ENCODE assay signal across 12 cellular contexts in the genomic region with DNA sequence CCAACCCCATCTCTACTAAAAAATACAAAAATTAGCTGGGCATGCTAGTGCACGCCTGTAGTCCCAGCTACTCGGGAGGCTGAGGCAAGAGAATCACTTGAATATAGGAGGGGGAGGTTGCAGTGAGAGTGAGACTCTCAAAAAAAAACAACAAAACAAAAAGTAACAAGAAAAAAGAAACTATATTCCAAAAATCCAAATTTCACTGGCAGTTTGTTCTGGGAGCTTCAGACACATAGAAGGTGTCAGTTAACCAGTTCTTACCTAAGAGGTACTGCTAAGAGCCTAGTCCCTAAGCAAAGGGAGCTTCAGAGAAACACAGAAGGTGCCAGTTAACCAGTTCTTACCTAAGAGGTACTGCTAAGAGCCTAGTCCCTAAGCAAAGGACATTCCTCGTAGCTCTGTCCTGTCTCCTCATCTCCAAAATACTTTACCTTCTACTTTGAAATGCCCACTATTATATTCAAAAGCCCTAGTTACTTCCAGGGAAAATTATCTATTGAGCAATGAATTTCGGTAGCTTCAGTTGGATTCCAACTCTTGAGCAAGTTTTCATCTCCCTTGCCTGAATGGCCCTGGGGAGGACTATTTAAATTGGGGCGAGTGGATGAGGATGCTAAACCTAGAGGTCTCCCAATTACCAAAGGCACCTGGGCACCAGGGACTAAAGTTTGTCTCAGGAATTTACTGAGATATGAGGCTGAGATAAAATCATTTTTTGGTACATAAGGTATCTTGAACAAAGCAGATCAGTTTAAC. TPM values are rescaled to one million over a fixed set of nuclear protein-coding genes. Genes with fewer than 3 reads are reported as not detected.
DNase-seq lines count a peak whose midpoint lies in the region; ATAC-seq and TF ChIP-seq lines count a peak whose summit lies in the region.
"Had no signal": no experiment of that assay in that cellular context is flagged by ENCODE, and none has a peak within 500 bp of the region (broad histone marks: within the 10 kb centered on the region; RNA-seq: fewer than 3 reads in every experiment).

No MANE protein-coding gene starts in this region.

- peak overlapping the region; percentile 82 for H3K4me3 Mint-ChIP-seq in activated CD4-positive, alpha-beta T cell treated with anti-CD3 and anti-CD28 coated beads for 36 hours

- H3K27ac Mint-ChIP-seq in activated CD4-positive, alpha-beta T cell treated with anti-CD3 and anti-CD28 coated beads for 36 hours = peak overlapping the region; percentile 69

- no peak for TF ChIP-seq CTCF in RWPE1 (conservative IDR thresholded peaks at IDR 0.05; ENCODE audit: low read depth)
- no peak for TF ChIP-seq CTCF in dorsolateral prefrontal cortex (IDR thresholded peaks at IDR 0.05 in 54 of 56, conservative IDR thresholded peaks at IDR 0.05 in 2 of 56; ENCODE audit: low read depth in 1 of 56, partially characterized antibody in 56 of 56)
- no peak for TF ChIP-seq CTCF in prostate gland (IDR thresholded peaks at IDR 0.05)

- CTCF ChIA-PET in activated CD4-positive, alpha-beta T cell treated with anti-CD3 and anti-CD28 coated beads for 36 hours (lab: Charles Lee) = interaction anchor here (0.6 kb wide), 1 partner anchor 61 kb away, joined by 4 read pairs; a partner anchor contains a TSS
- CTCF ChIA-PET in RWPE1 (lab: Yijun Ruan, JAX) = no interaction called here

- POLR2A ChIA-PET in activated CD4-positive, alpha-beta T cell treated with anti-CD3 and anti-CD28 coated beads for 36 hours (lab: Charles Lee) = interaction anchor here (0.5 to 7.0 kb wide), 7 partner anchors 20 to 108 kb away, joined by 4 to 542 read pairs (median 5); a partner anchor contains a TSS
- POLR2A ChIA-PET in RWPE1 (lab: Yijun Ruan, JAX; ENCODE audit: low non-redundant PET) = interaction anchor here (0.9 to 1.1 kb wide), 2 partner anchors 29 to 30 kb away, joined by 4 to 10 read pairs; a partner anchor contains a TSS

- peaks cover 45% of the 10 kb centered on the region for H3K4me1 Mint-ChIP-seq in activated CD4-positive, alpha-beta T cell treated with anti-CD3 and anti-CD28 coated beads for 36 hours

- ATAC-seq in activated CD4-positive, alpha-beta T cell treated with anti-CD3 and anti-CD28 coated beads for 36 hours = no peak
- ATAC-seq in Right ventricle myocardium inferior (no peak), HG02884 (IDR thresholded peaks at IDR 0.05; ENCODE audit: unreplicated experiment) (no peak), HG03432 (IDR thresholded peaks at IDR 0.05; ENCODE audit: unreplicated experiment) (no peak)
- ATAC-seq: sciatic nerve had no signal

- no peak for DNase-seq in activated CD4-positive, alpha-beta T cell treated with anti-CD3 and anti-CD28 coated beads for 36 hours
- DNase-seq in activated CD4-positive, alpha-beta T cell treated with anti-CD3 and anti-CD28 coated beads for 4 hours = no peak
- no peak for DNase-seq in RWPE1 (ENCODE audit: low spot score)
- no peak for DNase-seq in dorsolateral prefrontal cortex
- DNase-seq in prostate gland (ENCODE audit: low spot score) = no peak
- no peak for DNase-seq in Right ventricle myocardium inferior (ENCODE audit: missing footprints)
- DNase-seq: foreskin melanocyte, Right ventricle myocardium superior had no signal

- no peaks in the 10 kb centered on the region for H3K36me3 ChIP-seq in prostate gland

- peaks cover 40% of the 10 kb centered on the region for H3K36me3 Mint-ChIP-seq in activated CD4-positive, alpha-beta T cell treated with anti-CD3 and anti-CD28 coated beads for 36 hours (ENCODE audit: low read depth)

- no peaks in the 10 kb centered on the region for H3K9me3 Mint-ChIP-seq in activated CD4-positive, alpha-beta T cell treated with anti-CD3 and anti-CD28 coated beads for 36 hours (ENCODE audit: low read depth)

- intact Hi-C loops in activated CD4-positive, alpha-beta T cell treated with anti-CD3 and anti-CD28 coated beads for 36 hours (cut with DNase I, micrococcal nuclease) = loop anchor here in 1 of 2 experiments (2.0 kb wide), 1 partner anchor 19 kb away; no protein-coding TSS in a partner anchor
- intact Hi-C loops in dorsolateral prefrontal cortex (cut with DNase I) (no loop called here), prostate gland (cut with DNase I) (no loop called here), Right ventricle myocardium inferior (cut with DNase I) (no loop called here)

- peak overlapping the region; percentile 58 for H3K27ac ChIP-seq in RWPE1
- peak overlapping the region in 14 of 59 donors; percentile 1 to 99 (median 18) for H3K27ac ChIP-seq in dorsolateral prefrontal cortex
- peak overlapping the region; percentile 0 to 95 for H3K27ac ChIP-seq in prostate gland

- WGBS in prostate gland = 76% methylated on average over 5 of the region's 5 CpGs

- peak overlapping the region in 54 of 59 donors; percentile 2 to 99 (median 92) for H3K4me3 ChIP-seq in dorsolateral prefrontal cortex
- peak overlapping the region; percentile 81 to 85 for H3K4me3 ChIP-seq in prostate gland
- H3K4me3 ChIP-seq: lung had no signal

- H3K27me3 Mint-ChIP-seq in activated CD4-positive, alpha-beta T cell treated with anti-CD3 and anti-CD28 coated beads for 36 hours = peaks cover 3% of the 10 kb centered on the region

- TF ChIP-seq POLR2A in prostate gland (IDR thresholded peaks at IDR 0.05) = peak; percentile 26

- peaks cover 8% of the 10 kb centered on the region for H3K4me1 ChIP-seq in prostate gland (replicated peaks)

- no peaks in the 10 kb centered on the region for H3K9me3 ChIP-seq in prostate gland

- H3K27me3 ChIP-seq in dorsolateral prefrontal cortex = no peaks in the 10 kb centered on the region
- no peaks in the 10 kb centered on the region for H3K27me3 ChIP-seq in prostate gland (replicated peaks; ENCODE audit: insufficient read depth)

RNA-seq across cellular contexts. Expression of a gene that starts 41.0 kb away (rescaled TPM):
- total RNA-seq in activated CD4-positive, alpha-beta T cell treated with anti-CD3 and anti-CD28 coated beads for 36 hours = 1 to 10 TPM; 1.1 to 1.4 TPM
- total RNA-seq in dorsolateral prefrontal cortex (1 to 10 TPM in 117 of 120 experiments, under 1 TPM in 3; 0.71 to 8.5 (median 2.6) TPM), prostate gland (10 to 100 TPM in 1 of 2 donors, 1 to 10 TPM in 1; 8.9 to 16.6 TPM), Right ventricle myocardium inferior (5.3 TPM)
